ENCODE assay signal across 31 cellular contexts in the genomic region with DNA sequence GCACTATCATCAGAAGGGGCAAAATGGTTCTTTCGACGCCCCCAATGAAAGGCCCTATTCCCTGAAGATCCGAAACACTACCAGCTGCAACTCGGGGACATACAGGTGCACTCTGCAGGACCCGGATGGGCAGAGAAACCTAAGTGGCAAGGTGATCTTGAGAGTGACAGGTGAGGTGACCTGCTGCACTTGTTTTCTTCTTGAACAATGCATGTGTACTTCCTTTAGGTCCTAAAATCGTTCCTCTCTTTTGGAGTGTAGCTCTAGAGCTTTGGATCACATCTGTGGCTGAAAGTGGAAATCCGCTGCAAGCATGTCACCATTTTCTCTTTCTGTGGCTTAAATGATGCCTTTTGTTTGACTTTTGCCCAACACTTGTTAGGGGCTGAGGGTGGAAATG.
"Had no signal": no experiment of that assay in that cellular context is flagged by ENCODE, and none has a peak within 500 bp of the region (broad histone marks: within the 10 kb centered on the region; RNA-seq: fewer than 3 reads in every experiment).

No MANE protein-coding gene starts in this region.

- H3K36me3 ChIP-seq: MG63, SJCRH30 had no signal

- ATAC-seq: Panc1, WTC11 had no signal

- H3K4me1 ChIP-seq: SJCRH30 had no signal

- H3K4me3 ChIP-seq: MG63, SJCRH30, SK-N-MC had no signal

- H3K27me3 Mint-ChIP-seq: activated CD4-positive, alpha-beta memory T cell treated with anti-CD3 and anti-CD28 coated beads for 36 hours; activated naive CD8-positive, alpha-beta T cell treated with anti-CD3 and anti-CD28 coated beads, Interleukin-2, amount 10 ng/mL, durations not matched to agents 7 days and 5 days had no signal

- H3K9me3 Mint-ChIP-seq: activated CD4-positive, alpha-beta memory T cell treated with anti-CD3 and anti-CD28 coated beads for 36 hours; T-helper 2 cell treated with Interferon-gamma antibody and Interleukin-4, amounts not matched to agents 5 μg/mL and 100 μg/mL, for 36 hours; WTC11 had no signal

- DNase-seq: activated CD4-positive, alpha-beta memory T cell treated with anti-CD3 and anti-CD28 coated beads for 36 hours; activated CD4-positive, alpha-beta T cell treated with anti-CD3 and anti-CD28 coated beads for 4 hours; activated CD4-positive, alpha-beta T cell treated with anti-CD3 and anti-CD28 coated beads, Interleukin-2, amount 50 U/mL, for 1 hour; activated CD4-positive, CD25-positive, alpha-beta regulatory T cell treated with anti-CD3 and anti-CD28 coated beads, Interleukin-2, amount 50 U/mL, for 72 hours; activated CD8-positive, alpha-beta memory T cell treated with anti-CD3 and anti-CD28 coated beads, Interleukin-2, amount 50 U/mL, for 4 hours; activated effector memory CD4-positive, alpha-beta T cell treated with Interleukin-2 at 50 U/mL for 16 hours; activated naive CD4-positive, alpha-beta T cell; activated naive CD4-positive, alpha-beta T cell treated with anti-CD3 and anti-CD28 coated beads, Interleukin-2, amount 50 U/mL, for 16 hours; activated naive CD8-positive, alpha-beta T cell treated with anti-CD3 and anti-CD28 coated beads, Interleukin-2, amount 10 ng/mL, durations not matched to agents 7 days and 5 days; activated T-cell treated with anti-CD3 and anti-CD28 coated beads, Interleukin-2, amount 50 U/mL, for 48 hours; amygdala; caudate nucleus; Kasumi-1; KG1; MG63; NCI-H1048; NCI-H1436 treated with DMSO at 0.1 percent for 48 hours; NCI-H1694 treated with DMSO at 0.1 percent for 48 hours; NCI-H2029; NCI-H345; NCI-H524 treated with DMSO at 0.1 percent for 48 hours; SHP77; SJCRH30 had no signal

- H3K4me3 Mint-ChIP-seq: activated CD4-positive, alpha-beta memory T cell treated with anti-CD3 and anti-CD28 coated beads for 36 hours; activated naive CD8-positive, alpha-beta T cell treated with anti-CD3 and anti-CD28 coated beads, Interleukin-2, amount 10 ng/mL, durations not matched to agents 7 days and 5 days; brain; T-helper 2 cell treated with Interferon-gamma antibody and Interleukin-4, amounts not matched to agents 5 μg/mL and 100 μg/mL, for 36 hours; WTC11 had no signal

- H3K27ac Mint-ChIP-seq: activated CD4-positive, alpha-beta memory T cell treated with anti-CD3 and anti-CD28 coated beads for 36 hours; activated naive CD8-positive, alpha-beta T cell treated with anti-CD3 and anti-CD28 coated beads, Interleukin-2, amount 10 ng/mL, durations not matched to agents 7 days and 5 days; WTC11 had no signal

- H3K27ac ChIP-seq: SJCRH30, SK-N-MC had no signal

- H3K9me3 ChIP-seq: MG63, SJCRH30 had no signal

- H3K27me3 ChIP-seq: MG63, SJCRH30 had no signal

- FAIRE-seq: astrocyte, bronchial epithelial cell, TTC549 had no signal
